8 cellular contexts compared by ENCODE assay signal in the genomic region with DNA sequence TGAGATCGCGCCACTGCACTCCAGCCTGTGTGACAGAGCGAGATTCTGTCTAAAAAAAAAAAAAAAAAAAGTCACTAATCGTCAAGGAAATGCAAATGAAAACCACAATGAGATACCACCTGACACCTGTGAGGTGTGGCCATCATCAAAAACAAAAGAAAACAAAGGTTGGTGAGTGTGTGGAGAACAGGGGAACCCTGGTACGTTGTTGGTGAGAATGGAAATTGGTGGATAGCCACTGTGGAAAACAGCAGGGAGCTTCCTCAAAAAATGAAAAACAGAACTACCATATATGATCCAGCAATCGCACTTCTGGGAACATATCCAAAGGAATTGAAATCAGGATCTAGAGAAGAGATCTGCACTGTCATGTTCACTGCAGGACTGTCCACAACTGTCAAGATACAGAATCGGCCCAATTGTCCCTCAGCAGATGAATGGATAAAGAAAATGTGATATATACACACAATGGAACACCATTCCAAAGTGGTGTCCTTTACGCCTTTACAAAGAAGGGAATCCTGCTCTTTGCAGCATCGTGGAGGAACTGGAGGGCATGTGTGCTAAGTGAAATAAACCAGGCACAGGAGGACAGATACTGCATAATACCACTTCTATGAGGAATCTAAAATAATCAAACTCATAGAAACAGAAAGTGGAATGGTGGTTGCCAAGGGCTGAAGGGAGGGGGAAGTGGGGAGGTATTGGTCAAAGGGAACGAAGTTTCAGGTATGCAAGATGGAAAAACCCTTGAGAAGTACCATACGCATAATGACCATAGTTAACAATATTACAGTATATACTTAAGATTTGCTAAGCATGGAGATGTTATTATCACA.
DNase-seq lines count a peak whose midpoint lies in the region; ATAC-seq and TF ChIP-seq lines count a peak whose summit lies in the region.

No MANE protein-coding gene starts in this region.

- peak overlapping the region; percentile 50 for H3K27ac Mint-ChIP-seq in activated T-helper 1 cell treated with anti-CD3 and anti-CD28 coated beads, Interleukin-12 subunit alpha, Interleukin-12 subunit beta, Interleukin-2, Interleukin-4 antibody, amounts not matched to agents 30 ng/mL and 10 ng/mL and 1 ng/mL, durations not matched to agents 14 hours and 24 hours and 36 hours
- H3K27ac Mint-ChIP-seq in glutamatergic neuron (ENCODE audit: unreplicated experiment) = no peak overlapping the region

- ATAC-seq in HG03066 (IDR thresholded peaks at IDR 0.05; ENCODE audit: low read depth, unreplicated experiment) = peak; percentile 47

- DNase-seq in activated naive CD4-positive, alpha-beta T cell treated with Interleukin-2 at 50 U/mL for 16 hours = peak; percentile 16
- DNase-seq in activated naive CD4-positive, alpha-beta T cell treated with anti-CD3 and anti-CD28 coated beads, Interleukin-2, amount 50 U/mL, for 16 hours = no peak
- DNase-seq in activated T-helper 1 cell treated with anti-CD3 and anti-CD28 coated beads, Interleukin-12 subunit alpha, Interleukin-12 subunit beta, Interleukin-2, Interleukin-4 antibody, amounts not matched to agents 30 ng/mL and 10 ng/mL and 1 ng/mL, durations not matched to agents 14 hours and 24 hours and 36 hours (ENCODE audit: low spot score) = peak; percentile 19
- DNase-seq in HK-2 (ENCODE audit: unreplicated experiment) (no peak), NCI-H1417 treated with DMSO at 0.1 percent for 48 hours (lab: John Stamatoyannopoulos, UW) (no peak), glutamatergic neuron (no peak)
- DNase-seq in activated CD8-positive, alpha-beta memory T cell treated with anti-CD3 and anti-CD28 coated beads, Interleukin-2, amount 50 U/mL, for 48 hours = no peak

- H3K4me3 Mint-ChIP-seq in activated T-helper 1 cell treated with anti-CD3 and anti-CD28 coated beads, Interleukin-12 subunit alpha, Interleukin-12 subunit beta, Interleukin-2, Interleukin-4 antibody, amounts not matched to agents 30 ng/mL and 10 ng/mL and 1 ng/mL, durations not matched to agents 14 hours and 24 hours and 36 hours = peak overlapping the region; percentile 63
- H3K4me3 Mint-ChIP-seq in glutamatergic neuron (ENCODE audit: unreplicated experiment) = no peak overlapping the region

- H3K9me3 Mint-ChIP-seq in activated T-helper 1 cell treated with anti-CD3 and anti-CD28 coated beads, Interleukin-12 subunit alpha, Interleukin-12 subunit beta, Interleukin-2, Interleukin-4 antibody, amounts not matched to agents 30 ng/mL and 10 ng/mL and 1 ng/mL, durations not matched to agents 14 hours and 24 hours and 36 hours = no peaks in the 10 kb centered on the region
- peaks cover 6% of the 10 kb centered on the region for H3K9me3 Mint-ChIP-seq in glutamatergic neuron (ENCODE audit: unreplicated experiment)

- no peak for TF ChIP-seq CTCF in glutamatergic neuron (IDR thresholded peaks at IDR 0.05; ENCODE audit: partially characterized antibody, unreplicated experiment)

- H3K36me3 Mint-ChIP-seq in activated T-helper 1 cell treated with anti-CD3 and anti-CD28 coated beads, Interleukin-12 subunit alpha, Interleukin-12 subunit beta, Interleukin-2, Interleukin-4 antibody, amounts not matched to agents 30 ng/mL and 10 ng/mL and 1 ng/mL, durations not matched to agents 14 hours and 24 hours and 36 hours (ENCODE audit: low read depth) = no peaks in the 10 kb centered on the region
- H3K36me3 Mint-ChIP-seq in glutamatergic neuron (ENCODE audit: unreplicated experiment) = no peaks in the 10 kb centered on the region

- H3K27me3 Mint-ChIP-seq in activated T-helper 1 cell treated with anti-CD3 and anti-CD28 coated beads, Interleukin-12 subunit alpha, Interleukin-12 subunit beta, Interleukin-2, Interleukin-4 antibody, amounts not matched to agents 30 ng/mL and 10 ng/mL and 1 ng/mL, durations not matched to agents 14 hours and 24 hours and 36 hours (ENCODE audit: insufficient read depth) = no peaks in the 10 kb centered on the region
- no peaks in the 10 kb centered on the region for H3K27me3 Mint-ChIP-seq in glutamatergic neuron (ENCODE audit: unreplicated experiment)

- intact Hi-C loops in activated T-helper 1 cell treated with anti-CD3 and anti-CD28 coated beads, Interleukin-12 subunit alpha, Interleukin-12 subunit beta, Interleukin-2, Interleukin-4 antibody, amounts not matched to agents 30 ng/mL and 10 ng/mL and 1 ng/mL, durations not matched to agents 14 hours and 24 hours and 36 hours (cut with micrococcal nuclease) = loop anchor here (5.0 kb wide), 2 partner anchors 83 to 403 kb away; partner anchors contain the start of gene GAN

- H3K4me1 Mint-ChIP-seq in activated T-helper 1 cell treated with anti-CD3 and anti-CD28 coated beads, Interleukin-12 subunit alpha, Interleukin-12 subunit beta, Interleukin-2, Interleukin-4 antibody, amounts not matched to agents 30 ng/mL and 10 ng/mL and 1 ng/mL, durations not matched to agents 14 hours and 24 hours and 36 hours (ENCODE audit: low read depth) = peaks cover 46% of the 10 kb centered on the region
- peaks cover 11% of the 10 kb centered on the region for H3K4me1 Mint-ChIP-seq in glutamatergic neuron (ENCODE audit: low read depth, unreplicated experiment)

Comparison
In these comparisons a context has a peak if more than half of its experiments do, and no peak if none do; other contexts are left out.
1. DNase-seq: peak in activated naive CD4-positive, alpha-beta T cell treated with Interleukin-2 at 50 U/mL for 16 hours (single experiment) and activated T-helper 1 cell treated with anti-CD3 and anti-CD28 coated beads, Interleukin-12 subunit alpha, Interleukin-12 subunit beta, Interleukin-2, Interleukin-4 antibody, amounts not matched to agents 30 ng/mL and 10 ng/mL and 1 ng/mL, durations not matched to agents 14 hours and 24 hours and 36 hours (single experiment); none in activated naive CD4-positive, alpha-beta T cell treated with anti-CD3 and anti-CD28 coated beads, Interleukin-2, amount 50 U/mL, for 16 hours (single experiment), HK-2 (single experiment), NCI-H1417 treated with DMSO at 0.1 percent for 48 hours (single experiment), activated CD8-positive, alpha-beta memory T cell treated with anti-CD3 and anti-CD28 coated beads, Interleukin-2, amount 50 U/mL, for 48 hours (single experiment) and glutamatergic neuron (single experiment).